ENCODE assay signal across 29 cellular contexts in the genomic region with DNA sequence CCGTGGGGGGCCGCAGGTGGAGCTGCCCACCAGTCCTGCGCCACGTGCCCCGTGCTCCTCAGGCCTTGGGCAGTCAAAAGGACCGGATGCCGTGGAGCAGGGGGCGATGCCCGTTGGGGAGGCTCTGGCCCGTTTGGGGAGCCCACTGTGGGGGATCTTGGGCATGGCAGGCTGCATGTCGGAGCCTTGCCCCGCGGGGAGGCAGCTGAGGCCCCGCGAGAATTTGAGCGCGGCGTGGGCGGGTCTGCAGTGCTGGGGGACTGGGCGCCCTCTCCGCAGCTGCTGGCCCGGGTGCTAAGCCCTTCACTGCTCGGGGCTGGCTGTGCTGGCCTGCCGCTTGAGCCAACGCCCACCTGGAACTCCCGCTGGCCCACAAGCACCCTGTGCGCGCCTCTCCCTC.
"Had no signal": no experiment of that assay in that cellular context is flagged by ENCODE, and none has a peak within 500 bp of the region (broad histone marks: within the 10 kb centered on the region; RNA-seq: fewer than 3 reads in every experiment).

No MANE protein-coding gene starts in this region.

- H3K36me3 ChIP-seq: brain microvascular endothelial cell, esophagus squamous epithelium, gastroesophageal sphincter had no signal

- FAIRE-seq: astrocyte, bronchial epithelial cell, colon, endometrium, endothelial cell of umbilical vein had no signal

- H3K27ac ChIP-seq: brain microvascular endothelial cell, epithelial cell of prostate, esophagus squamous epithelium, gastroesophageal sphincter had no signal

- H3K27me3 ChIP-seq: brain microvascular endothelial cell, esophagus squamous epithelium, gastroesophageal sphincter had no signal

- H3K4me3 ChIP-seq: esophagus squamous epithelium, gastroesophageal sphincter had no signal

- H3K4me1 ChIP-seq: esophagus squamous epithelium, gastroesophageal sphincter had no signal

- ATAC-seq: activated CD4-positive, alpha-beta T cell treated with anti-CD3 and anti-CD28 coated beads for 36 hours; activated CD8-positive, alpha-beta memory T cell treated with anti-CD3 and anti-CD28 coated beads, Interleukin-2, amount 10 ng/mL, durations not matched to agents 7 days and 5 days; activated CD8-positive, alpha-beta T cell treated with anti-CD3 and anti-CD28 coated beads, Interleukin-2, amount 10 ng/mL, durations not matched to agents 7 days and 5 days; gastroesophageal sphincter had no signal

- DNase-seq: activated CD4-positive, alpha-beta memory T cell treated with anti-CD3 and anti-CD28 coated beads for 36 hours; activated CD4-positive, alpha-beta T cell treated with anti-CD3 and anti-CD28 coated beads for 36 hours; activated CD4-positive, alpha-beta T cell treated with anti-CD3 and anti-CD28 coated beads, Interleukin-2, amount 10 ng/mL, durations not matched to agents 24 days and 14 days; activated CD4-positive, CD25-positive, alpha-beta regulatory T cell; activated CD4-positive, CD25-positive, alpha-beta regulatory T cell treated with anti-CD3 and anti-CD28 coated beads, Interleukin-2, amount 50 U/mL, for 72 hours; activated CD8-positive, alpha-beta memory T cell treated with anti-CD3 and anti-CD28 coated beads, Interleukin-2, amount 10 ng/mL, durations not matched to agents 7 days and 5 days; activated CD8-positive, alpha-beta memory T cell treated with anti-CD3 and anti-CD28 coated beads, Interleukin-2, amount 50 U/mL, for 4 hours; activated CD8-positive, alpha-beta T cell treated with anti-CD3 and anti-CD28 coated beads, Interleukin-2, amount 10 ng/mL, durations not matched to agents 7 days and 5 days; activated effector memory CD4-positive, alpha-beta T cell treated with anti-CD3 and anti-CD28 coated beads, Interleukin-2, amount 50 U/mL, for 16 hours; activated naive CD4-positive, alpha-beta T cell treated with anti-CD3 and anti-CD28 coated beads, Interleukin-2, amount 50 U/mL, for 16 hours; activated naive CD4-positive, alpha-beta T cell treated with Interleukin-2 at 50 U/mL for 16 hours; activated T-cell treated with anti-CD3 and anti-CD28 coated beads, Interleukin-2, amount 50 U/mL, for 1 hour; activated T-cell treated with anti-CD3 and anti-CD28 coated beads, Interleukin-2, amount 50 U/mL, for 48 hours; amniotic stem cell; anterior cingulate cortex; brain microvascular endothelial cell; cortex of kidney; dermis blood vessel endothelial cell; effector CD4-positive, alpha-beta T cell; esophagus squamous epithelium; foreskin melanocyte; T-helper 2 cell had no signal
